ENCODE assay signal across 23 cellular contexts in the genomic region with DNA sequence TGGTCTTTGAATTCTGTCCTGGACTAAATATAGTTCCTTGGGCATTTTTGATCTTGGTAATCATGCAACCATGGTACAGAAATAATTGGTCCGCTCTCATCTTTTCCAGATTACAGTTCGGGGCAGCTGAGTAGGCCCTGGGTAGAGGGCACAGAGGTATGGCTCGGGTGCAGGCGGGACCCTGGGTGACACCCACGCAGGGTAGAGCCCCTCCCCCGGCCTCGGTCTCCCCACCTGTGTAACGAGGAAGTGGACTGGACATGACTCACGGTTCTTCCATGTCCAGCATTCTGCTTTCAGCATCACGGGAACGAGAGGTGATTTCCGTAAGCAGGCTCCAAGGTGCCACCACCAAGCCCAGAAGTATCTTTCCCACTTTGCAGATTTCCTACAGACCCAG.
"Had no signal": no experiment of that assay in that cellular context is flagged by ENCODE, and none has a peak within 500 bp of the region (broad histone marks: within the 10 kb centered on the region; RNA-seq: fewer than 3 reads in every experiment).

No MANE protein-coding gene starts in this region.

- ATAC-seq: activated naive CD8-positive, alpha-beta T cell treated with anti-CD3 and anti-CD28 coated beads, Interleukin-2, amount 50 U/mL, for 24 hours; gastrocnemius medialis; left ventricle myocardium superior; right cardiac atrium; SK-N-SH treated with all-trans-retinoic acid at 6 μM for 48 hours; stimulated activated naive CD8-positive, alpha-beta T cell treated with anti-CD3 and anti-CD28 coated beads, Interleukin-15, Interleukin-2, amounts not matched to agents 100 U/mL and 50 U/mL, for 24 hours; T-helper 17 cell had no signal

- H3K4me1 ChIP-seq: gastrocnemius medialis, parathyroid adenoma had no signal

- H3K4me3 ChIP-seq: gastrocnemius medialis, hepatocyte, thoracic aorta had no signal

- H3K27ac ChIP-seq: gastrocnemius medialis, hepatocyte, parathyroid adenoma, thoracic aorta had no signal

- DNase-seq: activated CD4-positive, alpha-beta memory T cell treated with anti-CD3 and anti-CD28 coated beads for 36 hours; activated CD4-positive, alpha-beta T cell treated with anti-CD3 and anti-CD28 coated beads, Interleukin-2, amount 10 ng/mL, durations not matched to agents 24 days and 14 days; activated CD4-positive, CD25-positive, alpha-beta regulatory T cell treated with anti-CD3 and anti-CD28 coated beads, Interleukin-2, amount 50 U/mL, for 72 hours; activated gamma-delta T cell; activated naive CD8-positive, alpha-beta T cell treated with anti-CD3 and anti-CD28 coated beads, Interleukin-2, amount 50 U/mL, for 24 hours; activated T-cell treated with anti-CD3 and anti-CD28 coated beads for 4 hours; amygdala; effector memory CD4-positive, alpha-beta T cell; erythroblast; gastrocnemius medialis; glutamatergic neuron; islet precursor cell; left ventricle myocardium superior; mammary epithelial cell; right cardiac atrium; stimulated activated CD4-positive, alpha-beta T cell treated with anti-CD3 and anti-CD28 coated beads, Interleukin-2, amount 100 ng/mL, for 48 hours; stimulated activated naive CD8-positive, alpha-beta T cell treated with anti-CD3 and anti-CD28 coated beads, Interleukin-15, Interleukin-2, amounts not matched to agents 100 U/mL and 50 U/mL, for 24 hours; T-helper 17 cell; T1000 had no signal

- H3K27me3 ChIP-seq: hepatocyte had no signal

- H3K36me3 ChIP-seq: gastrocnemius medialis, thoracic aorta had no signal

- H3K9me3 ChIP-seq: gastrocnemius medialis, thoracic aorta had no signal
